1 cellular context compared by ENCODE assay signal in genomic region chr5:150801117-150801927, GRCh38.
TF ChIP-seq lines count a peak whose summit lies in the region.

No MANE protein-coding gene starts in this region.

TF ChIP-seq in HepG2, 621 proteins besides CTCF, POLR2A, EP300 and RAD21 (continued from another document):
- TF ChIP-seq, protein P1, sequence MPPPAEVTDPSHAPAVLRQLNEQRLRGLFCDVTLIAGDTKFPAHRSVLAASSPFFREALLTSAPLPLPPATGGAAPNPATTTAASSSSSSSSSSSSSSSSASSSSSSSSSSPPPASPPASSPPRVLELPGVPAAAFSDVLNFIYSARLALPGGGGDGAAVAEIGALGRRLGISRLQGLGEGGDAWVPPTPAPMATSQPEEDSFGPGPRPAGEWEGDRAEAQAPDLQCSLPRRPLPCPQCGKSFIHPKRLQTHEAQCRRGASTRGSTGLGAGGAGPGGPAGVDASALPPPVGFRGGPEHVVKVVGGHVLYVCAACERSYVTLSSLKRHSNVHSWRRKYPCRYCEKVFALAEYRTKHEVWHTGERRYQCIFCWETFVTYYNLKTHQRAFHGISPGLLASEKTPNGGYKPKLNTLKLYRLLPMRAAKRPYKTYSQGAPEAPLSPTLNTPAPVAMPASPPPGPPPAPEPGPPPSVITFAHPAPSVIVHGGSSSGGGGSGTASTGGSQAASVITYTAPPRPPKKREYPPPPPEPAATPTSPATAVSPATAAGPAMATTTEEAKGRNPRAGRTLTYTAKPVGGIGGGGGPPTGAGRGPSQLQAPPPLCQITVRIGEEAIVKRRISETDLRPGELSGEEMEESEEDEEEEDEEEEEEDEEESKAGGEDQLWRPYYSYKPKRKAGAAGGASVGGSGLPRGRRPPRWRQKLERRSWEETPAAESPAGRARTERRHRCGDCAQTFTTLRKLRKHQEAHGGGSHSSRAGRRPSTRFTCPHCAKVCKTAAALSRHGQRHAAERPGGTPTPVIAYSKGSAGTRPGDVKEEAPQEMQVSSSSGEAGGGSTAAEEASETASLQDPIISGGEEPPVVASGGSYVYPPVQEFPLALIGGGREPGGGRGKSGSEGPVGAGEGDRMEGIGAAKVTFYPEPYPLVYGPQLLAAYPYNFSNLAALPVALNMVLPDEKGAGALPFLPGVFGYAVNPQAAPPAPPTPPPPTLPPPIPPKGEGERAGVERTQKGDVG (CRISPR knock-in tag; IDR thresholded peaks at IDR 0.05; ENCODE audit: borderline replicate concordance): no peak
TF ChIP-seq in HepG2: peak in this region for 45.
